ENCODE assay signal across 12 cellular contexts in genomic region chr7:37494940-37495339, GRCh38. TPM values are rescaled to one million over a fixed set of nuclear protein-coding genes. Genes with fewer than 3 reads are reported as not detected.
DNase-seq lines count a peak whose midpoint lies in the region; ATAC-seq and TF ChIP-seq lines count a peak whose summit lies in the region.
"Had no signal": no experiment of that assay in that cellular context is flagged by ENCODE, and none has a peak within 500 bp of the region (broad histone marks: within the 10 kb centered on the region; RNA-seq: fewer than 3 reads in every experiment).

No MANE protein-coding gene starts in this region.

- no peaks in the 10 kb centered on the region for H3K27me3 ChIP-seq in suprapubic skin
- H3K27me3 ChIP-seq: transverse colon had no signal

- H3K4me1 ChIP-seq in suprapubic skin, result no peaks in the 10 kb centered on the region
- H3K4me1 ChIP-seq: transverse colon had no signal

- TF ChIP-seq CTCF in suprapubic skin (IDR thresholded peaks at IDR 0.05), result no peak

- H3K27ac ChIP-seq in suprapubic skin, result no peak overlapping the region
- H3K27ac ChIP-seq: RWPE1, transverse colon had no signal

- H3K4me3 ChIP-seq in suprapubic skin, result no peak overlapping the region
- H3K4me3 ChIP-seq: transverse colon had no signal

- peak; percentile 36 for DNase-seq in CD1c-positive myeloid dendritic cell (ENCODE audit: extremely low spot score)
- peak; percentile 14 for DNase-seq in GM19240 (ENCODE audit: insufficient read length, low spot score)
- peak; percentile 8 for DNase-seq in OCI-M1 (lab: John Stamatoyannopoulos, UW)
- no peak for DNase-seq in HK-2 (ENCODE audit: unreplicated experiment)
- DNase-seq in LoVo (ENCODE audit: low spot score), result no peak
- DNase-seq in suprapubic skin (ENCODE audit: low spot score in 2 of 2), result no peak
- DNase-seq: activated T-cell treated with anti-CD3 and anti-CD28 coated beads, Interleukin-2, amount 50 U/mL, for 4 hours; effector CD8-positive, alpha-beta T cell; transverse colon had no signal

- WGBS in suprapubic skin, result 43% methylated on average over 2 of the region's 2 CpGs

- no peak for TF ChIP-seq POLR2A in suprapubic skin (IDR thresholded peaks at IDR 0.05)

- no peaks in the 10 kb centered on the region for H3K9me3 ChIP-seq in suprapubic skin
- H3K9me3 ChIP-seq: transverse colon had no signal

- ATAC-seq in HG03064 (IDR thresholded peaks at IDR 0.05; ENCODE audit: low read depth, unreplicated experiment) (peak; percentile 51), GM21786 (IDR thresholded peaks at IDR 0.05; ENCODE audit: unreplicated experiment) (no peak)
- ATAC-seq: activated T-cell treated with anti-CD3 and anti-CD28 coated beads, Interleukin-2, amount 50 U/mL, for 4 hours had no signal

- TF ChIP-seq EP300 in suprapubic skin (IDR thresholded peaks at IDR 0.05), result no peak

- H3K36me3 ChIP-seq in suprapubic skin, result no peaks in the 10 kb centered on the region
- H3K36me3 ChIP-seq: transverse colon had no signal

RNA-seq across cellular contexts. Expression of gene ELMO1, which starts 46.3 kb away (rescaled TPM):
- total RNA-seq in suprapubic skin, result 10 to 100 TPM in 3 of 4 donors, 1 to 10 TPM in 1; 9.8 to 49.6 (median 22.2) TPM

Comparison
In these comparisons a context has a peak if more than half of its experiments do, and no peak if none do; other contexts are left out.
1. DNase-seq: peak in CD1c-positive myeloid dendritic cell (single experiment), GM19240 (single experiment) and OCI-M1 (single experiment); none in HK-2 (single experiment), LoVo (single experiment) and suprapubic skin (0 of 2).